In the genomic region with DNA sequence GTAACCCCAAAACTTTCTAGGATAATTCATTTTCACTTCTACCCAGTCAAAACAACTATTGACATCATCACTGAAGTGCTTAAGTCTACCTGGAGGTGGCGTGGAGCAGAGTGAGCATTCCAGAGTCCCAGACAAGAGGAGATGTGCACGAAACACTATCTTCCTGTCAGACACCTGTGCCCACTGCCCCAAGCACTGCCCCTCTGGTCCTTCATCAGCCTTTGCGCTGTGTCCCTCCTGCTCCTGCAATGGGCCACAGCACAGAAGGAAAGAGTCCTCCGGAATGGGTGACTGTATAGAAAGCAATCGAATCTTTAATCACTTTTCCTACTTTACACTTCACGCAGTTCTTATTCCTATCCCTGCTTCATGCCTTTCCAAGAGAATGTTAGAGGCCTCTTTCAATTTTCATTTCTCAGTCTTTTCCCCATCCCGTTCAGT, we compare ENCODE assay signal across 9 cellular contexts. TPM values are rescaled to one million over a fixed set of nuclear protein-coding genes. Genes with fewer than 3 reads are reported as not detected.
A peak's percentile ranks its signal among the peaks of the same experiment; 100 is the strongest.
DNase-seq lines count a peak whose midpoint lies in the region; ATAC-seq and TF ChIP-seq lines count a peak whose summit lies in the region.
"Had no signal": no experiment of that assay in that cellular context is flagged by ENCODE, and none has a peak within 500 bp of the region (broad histone marks: within the 10 kb centered on the region; RNA-seq: fewer than 3 reads in every experiment).

No MANE protein-coding gene starts in this region.

- no peak overlapping the region for H3K23ac ChIP-seq in neuronal stem cell (ENCODE audit: low read depth, low read length, poor library complexity)

- intact Hi-C loops in left ventricle myocardium superior (cut with micrococcal nuclease), result no loop called here

- peak overlapping the region; percentile 95 for H2AFZ ChIP-seq in neuronal stem cell (ENCODE audit: low read length)

- DNase-seq in AG04449 (ENCODE audit: low read depth, low spot score), result no peak
- DNase-seq in NCI-H510A (lab: John Stamatoyannopoulos, UW), result peak; percentile 43
- DNase-seq in choroid plexus epithelial cell (ENCODE audit: low read depth), result peak; percentile 63
- DNase-seq in neuronal stem cell (ENCODE audit: low spot score), result no peak
- DNase-seq in effector CD8-positive, alpha-beta T cell (lab: John Stamatoyannopoulos, UW), result no peak
- DNase-seq in left ventricle myocardium superior, result no peak

- no peak overlapping the region for H2BK12ac ChIP-seq in neuronal stem cell (ENCODE audit: low read length)

- H2BK5ac ChIP-seq in neuronal stem cell (ENCODE audit: low read length), result no peak overlapping the region

- no CpG with 5 or more reads among the region's 7 CpGs for WGBS in neuronal stem cell (ENCODE audit: extremely low coverage in 2 of 2, insufficient read length in 2 of 2, insufficient replicate concordance in 1 of 2), 2 donors

- H3K4me2 ChIP-seq in neuronal stem cell (ENCODE audit: insufficient read depth, low read length, poor library complexity, severe bottlenecking), result peak overlapping the region; percentile 86

- H3K36me3 ChIP-seq in neuronal stem cell (replicated peaks in 1 of 2; ENCODE audit: control insufficient read depth in 2 of 2, insufficient read depth in 2 of 2, low read length in 2 of 2), result no peaks in the 10 kb centered on the region

- H2BK120ac ChIP-seq in neuronal stem cell (ENCODE audit: low read depth, low read length), result no peak overlapping the region

- H3K4me1 ChIP-seq in neuronal stem cell (ENCODE audit: control insufficient read depth in 2 of 2, insufficient read depth in 1 of 2, low read depth in 1 of 2, low read length in 2 of 2), result peaks cover 8 to 18% of the 10 kb centered on the region in 2 donors

- no peak overlapping the region for H4K91ac ChIP-seq in neuronal stem cell (ENCODE audit: low read depth, low read length, poor library complexity)

- H3K14ac ChIP-seq in neuronal stem cell (ENCODE audit: low read length), result no peak overlapping the region

- H3K4ac ChIP-seq in neuronal stem cell (ENCODE audit: low read length), result no peak overlapping the region

- H3K79me1 ChIP-seq in neuronal stem cell (ENCODE audit: low read depth, low read length), result no peaks in the 10 kb centered on the region

- H3K27me3 ChIP-seq in neuronal stem cell (ENCODE audit: control insufficient read depth in 3 of 3, insufficient read depth in 3 of 3, low read depth in 1 of 3, low read length in 3 of 3), result peaks cover 0 to 3% (median 0%) of the 10 kb centered on the region in 3 experiments

- H3K27ac ChIP-seq in neuronal stem cell (replicated peaks; ENCODE audit: low read length), result no peak overlapping the region

- no peak overlapping the region for H4K8ac ChIP-seq in neuronal stem cell (ENCODE audit: low read depth, low read length)

- H3K9ac ChIP-seq in neuronal stem cell (ENCODE audit: low read depth, low read length, poor library complexity), result no peak overlapping the region

- TF ChIP-seq CTCF in AG04449 (IDR thresholded peaks at IDR 0.05; ENCODE audit: insufficient read depth, low read length, missing control alignments) (peak; percentile 29), GM12875 (IDR thresholded peaks at IDR 0.05; ENCODE audit: borderline replicate concordance, insufficient read depth, low read depth, low read length) (peak; percentile 45; the same call in 1 of the 2 replicates), choroid plexus epithelial cell (conservative IDR thresholded peaks at IDR 0.05; ENCODE audit: low read depth, low read length) (peak; percentile 75)

- H2BK15ac ChIP-seq in neuronal stem cell (ENCODE audit: low read length), result no peak overlapping the region

- peak; percentile 77 for ATAC-seq in HG02885 (IDR thresholded peaks at IDR 0.05; ENCODE audit: poor library complexity, unreplicated experiment)
- ATAC-seq in left ventricle myocardium superior, result no peak

- no peak overlapping the region for H3K18ac ChIP-seq in neuronal stem cell (ENCODE audit: low read length)

- CTCF ChIA-PET in AG04449 (lab: Yijun Ruan, JAX), result no interaction called here

- H2AK5ac ChIP-seq in neuronal stem cell (ENCODE audit: low read depth, low read length), result no peak overlapping the region

- H3K4me3 ChIP-seq in AG04449 (ENCODE audit: low read depth, low read length), result no peak overlapping the region
- H3K4me3 ChIP-seq in GM12875 (ENCODE audit: low read depth, low read length), result no peak overlapping the region
- peak overlapping the region; percentile 17 for H3K4me3 ChIP-seq in choroid plexus epithelial cell (ENCODE audit: low read depth, low read length)
- H3K4me3 ChIP-seq in neuronal stem cell (ENCODE audit: low read length in 2 of 2), result no peak overlapping the region

- no peaks in the 10 kb centered on the region for H3K9me3 ChIP-seq in neuronal stem cell (replicated peaks in 1 of 2; ENCODE audit: control insufficient read depth in 2 of 2, insufficient read depth in 1 of 2, low read depth in 1 of 2, low read length in 2 of 2)

- POLR2A ChIA-PET in AG04449 (lab: Yijun Ruan, JAX), result no interaction called here

RNA-seq across cellular contexts. Expression of a gene that starts 0.5 kb away (rescaled TPM):
- 4.1 TPM for polyA plus RNA-seq in neuronal stem cell (2013, experiment 1 of 2)
- 3.6 TPM for polyA plus RNA-seq in neuronal stem cell (2013, experiment 2 of 2)
- total RNA-seq in left ventricle myocardium superior, result not detected
- total RNA-seq: left cardiac atrium had no signal

Comparison
In these comparisons a context has a peak if more than half of its experiments do, and no peak if none do; other contexts are left out.
1. DNase-seq: peak in NCI-H510A (single experiment) and choroid plexus epithelial cell (single experiment); none in AG04449 (single experiment), neuronal stem cell (single experiment), effector CD8-positive, alpha-beta T cell (single experiment) and left ventricle myocardium superior (single experiment).
2. Peak in every context shown above with its lines, with median percentiles within 50 percentile points of each other: CTCF ChIP-seq.